13 cellular contexts compared by ENCODE assay signal in the genomic region with DNA sequence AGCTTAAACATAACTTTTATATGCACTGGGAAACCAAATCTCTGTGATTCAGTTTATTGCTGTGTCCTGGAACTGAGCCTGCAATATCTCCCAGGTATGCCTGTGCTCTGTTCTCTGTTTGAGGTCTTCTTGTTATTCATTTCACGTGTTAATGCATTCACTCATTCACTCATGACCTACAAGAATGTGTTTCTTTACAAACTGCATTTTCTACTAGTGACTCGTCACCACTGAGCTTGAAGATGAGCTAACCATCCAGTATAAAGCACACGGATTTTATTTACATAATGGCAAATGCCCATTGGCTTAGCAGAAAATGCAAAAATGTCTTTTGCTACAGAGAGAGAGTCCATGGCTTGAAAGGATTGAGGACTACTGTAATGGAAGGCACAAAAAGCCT.
DNase-seq lines count a peak whose midpoint lies in the region; ATAC-seq and TF ChIP-seq lines count a peak whose summit lies in the region.
"Had no signal": no experiment of that assay in that cellular context is flagged by ENCODE, and none has a peak within 500 bp of the region (broad histone marks: within the 10 kb centered on the region; RNA-seq: fewer than 3 reads in every experiment).

No MANE protein-coding gene starts in this region.

- CTCF ChIA-PET in SK-N-SH (lab: Yijun Ruan, JAX) = interaction anchor here (0.6 kb wide), 1 partner anchor 411 kb away, joined by 3 read pairs; no protein-coding TSS in a partner anchor

- H4K20me1 ChIP-seq in GM23338 (replicated peaks; ENCODE audit: insufficient read depth) (no peaks in the 10 kb centered on the region), SK-N-SH (ENCODE audit: insufficient read depth) (no peaks in the 10 kb centered on the region)

- no peaks in the 10 kb centered on the region for H3K36me3 Mint-ChIP-seq in GM23338 (ENCODE audit: low read depth)
- H3K36me3 Mint-ChIP-seq in stimulated activated effector memory CD8-positive, alpha-beta T cell treated with anti-CD3 and anti-CD28 coated beads, Interleukin-12 subunit alpha, Interleukin-12 subunit beta, amount 100 ng/mL, for 72 hours = no peaks in the 10 kb centered on the region
- H3K36me3 Mint-ChIP-seq: brain had no signal

- WGBS in SK-N-SH (ENCODE audit: low lambda C conversion rate) = 13% methylated on average over 3 of the region's 3 CpGs
- WGBS in psoas muscle, 3 donors = 66 to 73% (median 70%) methylated on average over 3 of the region's 3 CpGs

- H3K9me3 Mint-ChIP-seq in GM23338 = no peaks in the 10 kb centered on the region
- no peaks in the 10 kb centered on the region for H3K9me3 Mint-ChIP-seq in stimulated activated effector memory CD8-positive, alpha-beta T cell treated with anti-CD3 and anti-CD28 coated beads, Interleukin-12 subunit alpha, Interleukin-12 subunit beta, amount 100 ng/mL, for 72 hours

- H3K4me3 ChIP-seq in GM23338 (no peak overlapping the region), SK-N-SH (ENCODE audit: low read depth in 2 of 2, low read length in 1 of 2) (no peak overlapping the region), fibroblast of pulmonary artery (replicated peaks; ENCODE audit: low read depth, low read length) (no peak overlapping the region), psoas muscle (no peak overlapping the region)
- H3K4me3 ChIP-seq: sigmoid colon, thyroid gland had no signal

- H3F3A ChIP-seq in GM23338 (replicated peaks; ENCODE audit: low read depth) (no peaks in the 10 kb centered on the region), SK-N-SH (replicated peaks; ENCODE audit: insufficient read depth) (peaks cover 14% of the 10 kb centered on the region)

- no peaks in the 10 kb centered on the region for H3K4me1 ChIP-seq in GM23338 (ENCODE audit: insufficient read depth)
- H3K4me1 ChIP-seq in SK-N-SH (ENCODE audit: control insufficient read depth in 1 of 2, insufficient read depth in 2 of 2, low read depth in 1 of 2, low read length in 1 of 2) = no peaks in the 10 kb centered on the region
- H3K4me1 ChIP-seq in psoas muscle = no peaks in the 10 kb centered on the region
- H3K4me1 ChIP-seq: sigmoid colon, thyroid gland had no signal

- H3K36me3 ChIP-seq in GM23338 (ENCODE audit: insufficient read depth) (no peaks in the 10 kb centered on the region), SK-N-SH (replicated peaks in 1 of 2; ENCODE audit: control insufficient read depth in 1 of 2, insufficient read depth in 2 of 2, low read length in 1 of 2) (no peaks in the 10 kb centered on the region), psoas muscle (ENCODE audit: insufficient read depth in 1 of 2, low read depth in 1 of 2) (no peaks in the 10 kb centered on the region)
- H3K36me3 ChIP-seq: sigmoid colon, thyroid gland had no signal

- peak in 1 of 2 experiments; percentile 39; a peak in 1 of 4 replicates for TF ChIP-seq EP300 in SK-N-SH (IDR thresholded peaks at IDR 0.05; ENCODE audit: borderline replicate concordance in 1 of 2, low read depth in 1 of 2, low read length in 1 of 2)

- H3K27me3 ChIP-seq in GM23338 (ENCODE audit: insufficient read depth) (no peaks in the 10 kb centered on the region), SK-N-SH (ENCODE audit: insufficient read depth) (no peaks in the 10 kb centered on the region), psoas muscle (ENCODE audit: insufficient read depth in 3 of 3, low read length in 2 of 3) (no peaks in the 10 kb centered on the region)
- H3K27me3 ChIP-seq: sigmoid colon, thyroid gland had no signal

- H3K9me3 ChIP-seq in SK-N-SH (peaks cover 4% of the 10 kb centered on the region; the same call in 1 of the 2 replicates), psoas muscle (peaks cover 8% of the 10 kb centered on the region)
- H3K9me3 ChIP-seq: sigmoid colon, thyroid gland had no signal

- no peak overlapping the region for H2AFZ ChIP-seq in GM23338
- 0 out of 2 replicates have a peak overlapping the region, but pooled peaks have one; percentile 1 for H2AFZ ChIP-seq in SK-N-SH (ENCODE audit: low read depth)

- no peak for TF ChIP-seq RAD21 in SK-N-SH (IDR thresholded peaks at IDR 0.05; ENCODE audit: low read length)

- no peaks in the 10 kb centered on the region for H3K79me2 ChIP-seq in GM23338 (replicated peaks; ENCODE audit: insufficient read depth)
- no peaks in the 10 kb centered on the region for H3K79me2 ChIP-seq in SK-N-SH (ENCODE audit: insufficient read depth)

- no peaks in the 10 kb centered on the region for H3K27me3 Mint-ChIP-seq in GM23338 (ENCODE audit: insufficient read depth, low read depth, poor library complexity)
- H3K27me3 Mint-ChIP-seq: brain had no signal

- no peak for TF ChIP-seq CTCF in GM23338 (conservative IDR thresholded peaks at IDR 0.05; ENCODE audit: low read depth in 2 of 2)
- TF ChIP-seq CTCF in SK-N-SH (IDR thresholded peaks at IDR 0.05) = no peak
- TF ChIP-seq CTCF in fibroblast of pulmonary artery (IDR thresholded peaks at IDR 0.05; ENCODE audit: low read length, missing control alignments) = no peak
- TF ChIP-seq CTCF in psoas muscle (IDR thresholded peaks at IDR 0.05) = no peak

- H3K27ac ChIP-seq in GM23338 (ENCODE audit: low read depth) (no peak overlapping the region), SK-N-SH (ENCODE audit: low read depth in 2 of 2, low read length in 1 of 2) (peak overlapping the region in 1 of 2 experiments; percentile 40; a peak in 2 of 4 replicates), psoas muscle (no peak overlapping the region)
- H3K27ac ChIP-seq: sigmoid colon, thyroid gland had no signal

- ATAC-seq in GM23338 = no peak
- peak; percentile 24 for ATAC-seq in stimulated activated effector memory CD8-positive, alpha-beta T cell treated with anti-CD3 and anti-CD28 coated beads, Interleukin-12 subunit alpha, Interleukin-12 subunit beta, amount 100 ng/mL, for 72 hours
- no peak for ATAC-seq in psoas muscle

- no peak overlapping the region for H3K9ac ChIP-seq in SK-N-SH

- H3K27ac Mint-ChIP-seq in GM23338 = no peak overlapping the region
- no peak overlapping the region for H3K27ac Mint-ChIP-seq in stimulated activated effector memory CD8-positive, alpha-beta T cell treated with anti-CD3 and anti-CD28 coated beads, Interleukin-12 subunit alpha, Interleukin-12 subunit beta, amount 100 ng/mL, for 72 hours
- H3K27ac Mint-ChIP-seq: brain had no signal

- no peak overlapping the region for H3K4me3 Mint-ChIP-seq in GM23338
- no peak overlapping the region for H3K4me3 Mint-ChIP-seq in stimulated activated effector memory CD8-positive, alpha-beta T cell treated with anti-CD3 and anti-CD28 coated beads, Interleukin-12 subunit alpha, Interleukin-12 subunit beta, amount 100 ng/mL, for 72 hours
- H3K4me3 Mint-ChIP-seq: brain had no signal

- intact Hi-C loops in psoas muscle (cut with DNase I) = no loop called here

- H3K4me2 ChIP-seq in GM23338 (no peak overlapping the region), SK-N-SH (no peak overlapping the region)

- H3K4me1 Mint-ChIP-seq in GM23338 = peaks cover 14% of the 10 kb centered on the region; the same call in 2 of the 3 replicates
- H3K4me1 Mint-ChIP-seq in stimulated activated effector memory CD8-positive, alpha-beta T cell treated with anti-CD3 and anti-CD28 coated beads, Interleukin-12 subunit alpha, Interleukin-12 subunit beta, amount 100 ng/mL, for 72 hours = peaks cover 4% of the 10 kb centered on the region
- H3K4me1 Mint-ChIP-seq: brain had no signal

- H3K9me2 ChIP-seq in GM23338 (ENCODE audit: insufficient read depth) (no peaks in the 10 kb centered on the region), SK-N-SH (no peaks in the 10 kb centered on the region)

- DNase-seq in GM23338 (ENCODE audit: low spot score) = peak; percentile 30
- no peak for DNase-seq in SK-N-SH
- peak; percentile 69 for DNase-seq in fibroblast of pulmonary artery (ENCODE audit: low read depth)
- no peak for DNase-seq in stimulated activated effector memory CD8-positive, alpha-beta T cell treated with anti-CD3 and anti-CD28 coated beads, Interleukin-12 subunit alpha, Interleukin-12 subunit beta, amount 100 ng/mL, for 72 hours (ENCODE audit: low spot score in 2 of 2)
- DNase-seq in HuH-7 (ENCODE audit: low spot score) = no peak
- DNase-seq in psoas muscle = no peak
- no peak for DNase-seq in cerebellar cortex (ENCODE audit: low spot score)
- DNase-seq: DND-41, kidney, NCI-H446, sigmoid colon, thyroid gland had no signal

- POLR2A ChIA-PET in SK-N-SH (lab: Yijun Ruan, JAX) = no interaction called here

TF ChIP-seq in GM23338, 12 proteins besides CTCF, POLR2A, EP300 and RAD21 (continues in another document):
- no peak for TF ChIP-seq CREB1 (CRISPR knock-in tag; IDR thresholded peaks at IDR 0.05; ENCODE audit: low read depth)
- no peak for TF ChIP-seq ZNF331 (CRISPR knock-in tag; IDR thresholded peaks at IDR 0.05; ENCODE audit: low read depth)
- TF ChIP-seq JUNB (IDR thresholded peaks at IDR 0.05; ENCODE audit: unreplicated experiment) = no peak

TF ChIP-seq in SK-N-SH, 30 proteins besides CTCF, POLR2A, EP300 and RAD21 (continues in another document):
- TF ChIP-seq, protein P1, sequence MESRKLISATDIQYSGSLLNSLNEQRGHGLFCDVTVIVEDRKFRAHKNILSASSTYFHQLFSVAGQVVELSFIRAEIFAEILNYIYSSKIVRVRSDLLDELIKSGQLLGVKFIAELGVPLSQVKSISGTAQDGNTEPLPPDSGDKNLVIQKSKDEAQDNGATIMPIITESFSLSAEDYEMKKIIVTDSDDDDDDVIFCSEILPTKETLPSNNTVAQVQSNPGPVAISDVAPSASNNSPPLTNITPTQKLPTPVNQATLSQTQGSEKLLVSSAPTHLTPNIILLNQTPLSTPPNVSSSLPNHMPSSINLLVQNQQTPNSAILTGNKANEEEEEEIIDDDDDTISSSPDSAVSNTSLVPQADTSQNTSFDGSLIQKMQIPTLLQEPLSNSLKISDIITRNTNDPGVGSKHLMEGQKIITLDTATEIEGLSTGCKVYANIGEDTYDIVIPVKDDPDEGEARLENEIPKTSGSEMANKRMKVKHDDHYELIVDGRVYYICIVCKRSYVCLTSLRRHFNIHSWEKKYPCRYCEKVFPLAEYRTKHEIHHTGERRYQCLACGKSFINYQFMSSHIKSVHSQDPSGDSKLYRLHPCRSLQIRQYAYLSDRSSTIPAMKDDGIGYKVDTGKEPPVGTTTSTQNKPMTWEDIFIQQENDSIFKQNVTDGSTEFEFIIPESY (IDR thresholded peaks at IDR 0.05; ENCODE audit: borderline replicate concordance, low read depth) = no peak
- TF ChIP-seq GATA2 (CRISPR knock-in tag; IDR thresholded peaks at IDR 0.05) (no peak), POLR2AphosphoS5 (IDR thresholded peaks at IDR 0.05; ENCODE audit: low read depth, low read length) (no peak), SIN3A (IDR thresholded peaks at IDR 0.05; ENCODE audit: borderline replicate concordance, low read depth, low read length) (no peak), MEF2A (IDR thresholded peaks at IDR 0.05; ENCODE audit: borderline replicate concordance, low read depth) (no peak)

Comparison
In these comparisons a context has a peak if more than half of its experiments do, and no peak if none do; other contexts are left out.
1. DNase-seq: peak in GM23338 (single experiment) and fibroblast of pulmonary artery (single experiment); none in SK-N-SH (single experiment), stimulated activated effector memory CD8-positive, alpha-beta T cell treated with anti-CD3 and anti-CD28 coated beads, Interleukin-12 subunit alpha, Interleukin-12 subunit beta, amount 100 ng/mL, for 72 hours (0 of 2), HuH-7 (single experiment), psoas muscle (0 of 2) and cerebellar cortex (single experiment).